Comparison of ENCODE assay signal across 2 cellular contexts in genomic region chr7:117085275-117085674, GRCh38.
TF ChIP-seq lines count a peak whose summit lies in the region.

No MANE protein-coding gene starts in this region.

TF ChIP-seq in IMR-90, 13 proteins besides CTCF, POLR2A, EP300 and RAD21 (continued from another document):
- no peak for TF ChIP-seq ELK1 (IDR thresholded peaks at IDR 0.05; ENCODE audit: borderline replicate concordance, low read depth, low read length)
- TF ChIP-seq MAFK (IDR thresholded peaks at IDR 0.05; ENCODE audit: low read depth, low read length), result no peak
- TF ChIP-seq USF2 (IDR thresholded peaks at IDR 0.05; ENCODE audit: low read depth, low read length), result no peak
- TF ChIP-seq BHLHE40 (IDR thresholded peaks at IDR 0.05; ENCODE audit: low read depth, low read length), result no peak
- TF ChIP-seq RFX5 (IDR thresholded peaks at IDR 0.05; ENCODE audit: low read depth, low read length), result no peak
- no peak for TF ChIP-seq FOS (IDR thresholded peaks at IDR 0.05; ENCODE audit: low read depth, low read length)
- TF ChIP-seq MXI1 (IDR thresholded peaks at IDR 0.05; ENCODE audit: borderline replicate concordance, low read depth, low read length), result no peak
TF ChIP-seq in IMR-90: peak in this region for 0.

TF ChIP-seq in WTC11, 78 proteins besides CTCF, POLR2A, EP300 and RAD21 (continued from another document):
- TF ChIP-seq USF2 (CRISPR knock-in tag; IDR thresholded peaks at IDR 0.05), result no peak
